In the genomic region with DNA sequence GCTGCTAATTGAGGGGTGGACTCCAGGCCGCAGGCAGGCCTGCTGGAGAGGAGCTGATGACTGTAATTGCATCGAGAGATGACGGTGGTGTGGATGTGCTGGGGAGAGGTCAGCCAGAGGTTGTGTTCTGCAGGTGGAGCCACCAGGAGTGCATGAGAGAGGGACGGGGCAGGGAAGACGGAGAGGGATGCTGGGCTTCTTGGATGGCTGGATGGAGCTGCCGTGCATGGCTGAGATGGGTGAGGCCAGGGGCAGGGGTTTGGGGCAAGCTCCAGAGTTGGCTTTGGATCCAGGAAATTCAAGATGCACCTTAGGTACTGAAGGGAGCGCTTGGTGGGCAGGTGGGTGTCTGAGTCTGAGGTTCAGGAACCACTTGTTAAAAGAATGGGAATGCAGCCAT, we compare ENCODE assay signal across 1 cellular context.
TF ChIP-seq lines count a peak whose summit lies in the region.

No MANE protein-coding gene starts in this region.

TF ChIP-seq in GM23338, 12 proteins besides CTCF, POLR2A, EP300 and RAD21 (continued from another document):
- TF ChIP-seq, protein P1, sequence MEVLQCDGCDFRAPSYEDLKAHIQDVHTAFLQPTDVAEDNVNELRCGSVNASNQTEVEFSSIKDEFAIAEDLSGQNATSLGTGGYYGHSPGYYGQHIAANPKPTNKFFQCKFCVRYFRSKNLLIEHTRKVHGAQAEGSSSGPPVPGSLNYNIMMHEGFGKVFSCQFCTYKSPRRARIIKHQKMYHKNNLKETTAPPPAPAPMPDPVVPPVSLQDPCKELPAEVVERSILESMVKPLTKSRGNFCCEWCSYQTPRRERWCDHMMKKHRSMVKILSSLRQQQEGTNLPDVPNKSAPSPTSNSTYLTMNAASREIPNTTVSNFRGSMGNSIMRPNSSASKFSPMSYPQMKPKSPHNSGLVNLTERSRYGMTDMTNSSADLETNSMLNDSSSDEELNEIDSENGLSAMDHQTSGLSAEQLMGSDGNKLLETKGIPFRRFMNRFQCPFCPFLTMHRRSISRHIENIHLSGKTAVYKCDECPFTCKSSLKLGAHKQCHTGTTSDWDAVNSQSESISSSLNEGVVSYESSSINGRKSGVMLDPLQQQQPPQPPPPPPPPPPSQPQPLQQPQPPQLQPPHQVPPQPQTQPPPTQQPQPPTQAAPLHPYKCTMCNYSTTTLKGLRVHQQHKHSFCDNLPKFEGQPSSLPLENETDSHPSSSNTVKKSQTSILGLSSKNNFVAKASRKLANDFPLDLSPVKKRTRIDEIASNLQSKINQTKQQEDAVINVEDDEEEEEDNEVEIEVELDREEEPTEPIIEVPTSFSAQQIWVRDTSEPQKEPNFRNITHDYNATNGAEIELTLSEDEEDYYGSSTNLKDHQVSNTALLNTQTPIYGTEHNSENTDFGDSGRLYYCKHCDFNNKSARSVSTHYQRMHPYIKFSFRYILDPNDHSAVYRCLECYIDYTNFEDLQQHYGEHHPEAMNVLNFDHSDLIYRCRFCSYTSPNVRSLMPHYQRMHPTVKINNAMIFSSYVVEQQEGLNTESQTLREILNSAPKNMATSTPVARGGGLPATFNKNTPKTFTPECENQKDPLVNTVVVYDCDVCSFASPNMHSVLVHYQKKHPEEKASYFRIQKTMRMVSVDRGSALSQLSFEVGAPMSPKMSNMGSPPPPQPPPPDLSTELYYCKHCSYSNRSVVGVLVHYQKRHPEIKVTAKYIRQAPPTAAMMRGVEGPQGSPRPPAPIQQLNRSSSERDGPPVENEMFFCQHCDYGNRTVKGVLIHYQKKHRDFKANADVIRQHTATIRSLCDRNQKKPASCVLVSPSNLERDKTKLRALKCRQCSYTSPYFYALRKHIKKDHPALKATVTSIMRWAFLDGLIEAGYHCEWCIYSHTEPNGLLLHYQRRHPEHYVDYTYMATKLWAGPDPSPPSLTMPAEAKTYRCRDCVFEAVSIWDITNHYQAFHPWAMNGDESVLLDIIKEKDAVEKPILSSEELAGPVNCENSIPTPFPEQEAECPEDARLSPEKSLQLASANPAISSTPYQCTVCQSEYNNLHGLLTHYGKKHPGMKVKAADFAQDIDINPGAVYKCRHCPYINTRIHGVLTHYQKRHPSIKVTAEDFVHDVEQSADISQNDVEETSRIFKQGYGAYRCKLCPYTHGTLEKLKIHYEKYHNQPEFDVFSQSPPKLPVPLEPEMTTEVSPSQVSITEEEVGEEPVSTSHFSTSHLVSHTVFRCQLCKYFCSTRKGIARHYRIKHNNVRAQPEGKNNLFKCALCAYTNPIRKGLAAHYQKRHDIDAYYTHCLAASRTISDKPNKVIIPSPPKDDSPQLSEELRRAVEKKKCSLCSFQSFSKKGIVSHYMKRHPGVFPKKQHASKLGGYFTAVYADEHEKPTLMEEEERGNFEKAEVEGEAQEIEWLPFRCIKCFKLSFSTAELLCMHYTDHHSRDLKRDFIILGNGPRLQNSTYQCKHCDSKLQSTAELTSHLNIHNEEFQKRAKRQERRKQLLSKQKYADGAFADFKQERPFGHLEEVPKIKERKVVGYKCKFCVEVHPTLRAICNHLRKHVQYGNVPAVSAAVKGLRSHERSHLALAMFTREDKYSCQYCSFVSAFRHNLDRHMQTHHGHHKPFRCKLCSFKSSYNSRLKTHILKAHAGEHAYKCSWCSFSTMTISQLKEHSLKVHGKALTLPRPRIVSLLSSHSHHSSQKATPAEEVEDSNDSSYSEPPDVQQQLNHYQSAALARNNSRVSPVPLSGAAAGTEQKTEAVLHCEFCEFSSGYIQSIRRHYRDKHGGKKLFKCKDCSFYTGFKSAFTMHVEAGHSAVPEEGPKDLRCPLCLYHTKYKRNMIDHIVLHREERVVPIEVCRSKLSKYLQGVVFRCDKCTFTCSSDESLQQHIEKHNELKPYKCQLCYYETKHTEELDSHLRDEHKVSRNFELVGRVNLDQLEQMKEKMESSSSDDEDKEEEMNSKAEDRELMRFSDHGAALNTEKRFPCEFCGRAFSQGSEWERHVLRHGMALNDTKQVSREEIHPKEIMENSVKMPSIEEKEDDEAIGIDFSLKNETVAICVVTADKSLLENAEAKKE (CRISPR knock-in tag; IDR thresholded peaks at IDR 0.05) = no peak
TF ChIP-seq in GM23338: peak in this region for 0.
